Comparison of ENCODE assay signal across 8 cellular contexts in the genomic region with DNA sequence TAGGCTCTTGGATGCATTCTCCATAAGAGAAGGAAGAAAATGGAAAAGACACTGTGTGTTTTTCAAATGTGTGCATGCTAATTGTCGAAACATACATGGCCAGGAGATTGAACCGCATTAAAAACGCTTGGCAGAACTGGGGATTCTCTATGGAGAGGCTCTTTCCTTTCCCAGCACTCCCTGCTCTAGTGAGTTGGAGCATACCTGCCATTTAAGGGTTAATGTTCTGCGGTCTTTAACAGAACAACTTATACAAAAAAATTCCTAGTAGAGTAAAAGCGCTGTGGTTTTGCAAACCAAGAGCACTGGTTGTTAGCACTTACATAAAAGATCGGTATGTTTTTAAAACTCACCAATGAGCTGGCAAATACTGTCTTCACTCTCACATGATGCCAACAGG. TPM values are rescaled to one million over a fixed set of nuclear protein-coding genes. Genes with fewer than 3 reads are reported as not detected.
A peak's percentile ranks its signal among the peaks of the same experiment; 100 is the strongest.
DNase-seq lines count a peak whose midpoint lies in the region; ATAC-seq and TF ChIP-seq lines count a peak whose summit lies in the region.

No MANE protein-coding gene starts in this region.

- H3K27ac ChIP-seq in heart right ventricle (peak overlapping the region in 4 of 10 donors; percentile 0 to 90 (median 18)), SK-N-MC (peak overlapping the region; percentile 50), duodenal mucosa (ENCODE audit: low read depth, low read length) (peak overlapping the region; percentile 48), thymus (ENCODE audit: low read depth) (peak overlapping the region; percentile 43)

- H3K4me1 ChIP-seq in heart right ventricle: peaks cover 0 to 50% (median 7%) of the 10 kb centered on the region in 9 donors
- H3K4me1 ChIP-seq in duodenal mucosa (ENCODE audit: control insufficient read depth in 1 of 2, insufficient read depth in 2 of 2, low read length in 2 of 2): peaks cover 17 to 29% of the 10 kb centered on the region in 2 donors
- H3K4me1 ChIP-seq in thymus (ENCODE audit: control insufficient read depth, insufficient read depth, low read length): peaks cover 6% of the 10 kb centered on the region

- H3K27me3 ChIP-seq in heart right ventricle: no peaks in the 10 kb centered on the region
- H3K27me3 ChIP-seq in duodenal mucosa (ENCODE audit: control insufficient read depth in 1 of 2, insufficient read depth in 2 of 2, low read length in 2 of 2): no peaks in the 10 kb centered on the region
- H3K27me3 ChIP-seq in thymus (ENCODE audit: control insufficient read depth, insufficient read depth): no peaks in the 10 kb centered on the region

- H3K36me3 ChIP-seq in heart right ventricle: peaks cover 0 to 35% (median 0%) of the 10 kb centered on the region in 9 donors
- H3K36me3 ChIP-seq in SK-N-MC (ENCODE audit: insufficient read depth, low read length): 0 out of 2 replicates have a peak, but pooled peaks cover 4% of the 10 kb centered on the region
- peaks cover 3 to 9% of the 10 kb centered on the region in 2 donors for H3K36me3 ChIP-seq in duodenal mucosa (ENCODE audit: control insufficient read depth in 1 of 2, insufficient read depth in 2 of 2, low read length in 2 of 2)
- H3K36me3 ChIP-seq in thymus (ENCODE audit: control insufficient read depth, insufficient read depth): peaks cover 30% of the 10 kb centered on the region

- 73 to 81% methylated on average over 6 of the region's 6 CpGs for WGBS in heart right ventricle, 2 donors
- 20% methylated on average over 6 of the region's 6 CpGs for WGBS in thymus

- peak overlapping the region; percentile 39 for H3K9ac ChIP-seq in SK-N-MC (ENCODE audit: insufficient read length)
- peak overlapping the region; percentile 33 to 48 for H3K9ac ChIP-seq in duodenal mucosa (ENCODE audit: low read depth in 1 of 2, low read length in 2 of 2)

- intact Hi-C loops in heart right ventricle (cut with DNase I): loop anchor here (2.0 to 10.0 kb wide), 8 partner anchors 59 to 94 kb away; no protein-coding TSS in a partner anchor
- intact Hi-C loops in left cardiac atrium (cut with DNase I): loop anchor here in 1 of 2 donors (5.0 kb wide), 1 partner anchor 59 kb away; no protein-coding TSS in a partner anchor

- no peaks in the 10 kb centered on the region for H3K9me3 ChIP-seq in heart right ventricle
- no peaks in the 10 kb centered on the region for H3K9me3 ChIP-seq in SK-N-MC (ENCODE audit: low read depth, low read length)
- H3K9me3 ChIP-seq in duodenal mucosa (ENCODE audit: control insufficient read depth in 1 of 2, low read length in 2 of 2): no peaks in the 10 kb centered on the region
- no peaks in the 10 kb centered on the region for H3K9me3 ChIP-seq in thymus (ENCODE audit: control insufficient read depth)

- ATAC-seq in heart right ventricle: no peak
- no peak for ATAC-seq in left cardiac atrium
- ATAC-seq in HG02840 (IDR thresholded peaks at IDR 0.05; ENCODE audit: low FRiP score, unreplicated experiment): no peak
- ATAC-seq in HG02610 (IDR thresholded peaks at IDR 0.05; ENCODE audit: unreplicated experiment): no peak

- no peak for TF ChIP-seq CTCF in heart right ventricle (IDR thresholded peaks at IDR 0.05)

- DNase-seq in heart right ventricle: no peak
- DNase-seq in left cardiac atrium: no peak
- peak; percentile 53 for DNase-seq in SK-N-MC (ENCODE audit: low read depth, low spot score)
- DNase-seq in SW480 (ENCODE audit: low spot score): no peak

- peak overlapping the region in 6 of 10 donors; percentile 10 to 66 (median 34) for H3K4me3 ChIP-seq in heart right ventricle
- peak overlapping the region; percentile 70 for H3K4me3 ChIP-seq in SK-N-MC
- H3K4me3 ChIP-seq in duodenal mucosa (ENCODE audit: low read depth in 1 of 2, low read length in 2 of 2): peak overlapping the region; percentile 53 to 69
- peak overlapping the region; percentile 81 for H3K4me3 ChIP-seq in thymus (ENCODE audit: low read length)

RNA-seq across cellular contexts. Expression of a gene that starts 1.6 kb away (rescaled TPM):
- total RNA-seq in heart right ventricle (1 to 10 TPM in 5 of 10 donors, under 1 TPM in 5; 0.45 to 6.5 (median 0.98) TPM), left cardiac atrium (1 to 10 TPM; 1.6 to 2.6 TPM)
- polyA plus RNA-seq in heart right ventricle (under 1 TPM; 0.28 to 0.37 TPM), thymus (13.9 TPM)

RNA-seq across cellular contexts. Expression of a gene that starts 43.2 kb away (rescaled TPM):
- total RNA-seq in heart right ventricle (10 to 100 TPM in 7 of 10 donors, 1 to 10 TPM in 3; 7.2 to 11.7 (median 10.3) TPM), left cardiac atrium (10 to 100 TPM in 1 of 2 donors, 1 to 10 TPM in 1; 9.1 to 10.1 TPM)
- polyA plus RNA-seq in heart right ventricle (1 to 10 TPM; 2.3 to 2.8 TPM), thymus (3.6 TPM)
